In genomic region chr16:86934581-86935322, GRCh38 we compare ENCODE assay signal across 32 cellular contexts.
DNase-seq lines count a peak whose midpoint lies in the region; ATAC-seq and TF ChIP-seq lines count a peak whose summit lies in the region.
"Had no signal": no experiment of that assay in that cellular context is flagged by ENCODE, and none has a peak within 500 bp of the region (broad histone marks: within the 10 kb centered on the region; RNA-seq: fewer than 3 reads in every experiment).

No MANE protein-coding gene starts in this region.

- H3K36me3 ChIP-seq in liver (ENCODE audit: control insufficient read depth in 4 of 4, insufficient read depth in 3 of 4, low read depth in 1 of 4, low read length in 3 of 4) (no peaks in the 10 kb centered on the region), trophoblast cell (ENCODE audit: control insufficient read depth in 1 of 2, insufficient read depth in 2 of 2, low read length in 2 of 2) (no peaks in the 10 kb centered on the region), gastrocnemius medialis (no peaks in the 10 kb centered on the region)
- H3K36me3 ChIP-seq: adrenal gland, breast epithelium, gastroesophageal sphincter, HAP-1, prostate gland, tibial artery had no signal

- no peak for TF ChIP-seq POLR2A in gastrocnemius medialis (IDR thresholded peaks at IDR 0.05)

- H3K27me3 ChIP-seq in H9 (ENCODE audit: insufficient read depth, low read length) (no peaks in the 10 kb centered on the region), liver (ENCODE audit: control insufficient read depth in 4 of 4, insufficient read depth in 4 of 4, low read length in 3 of 4) (peaks cover 0 to 4% (median 1%) of the 10 kb centered on the region in 4 donors), trophoblast cell (ENCODE audit: insufficient read depth, low read length) (no peaks in the 10 kb centered on the region), gastrocnemius medialis (peaks cover 10 to 41% (median 36%) of the 10 kb centered on the region in 3 donors)
- H3K27me3 ChIP-seq: tibial artery had no signal

- intact Hi-C loops in gastrocnemius medialis (cut with DNase I; ENCODE audit: low total_unique reads): no loop called here

- no peak overlapping the region for H2BK15ac ChIP-seq in H9 (ENCODE audit: low read depth, low read length)

- H2AK5ac ChIP-seq in H9 (ENCODE audit: insufficient read length, low read length) (no peak overlapping the region), trophoblast cell (ENCODE audit: low read length) (no peak overlapping the region)

- no peaks in the 10 kb centered on the region for H3K23me2 ChIP-seq in H9 (ENCODE audit: insufficient read length, low read depth, low read length, poor library complexity, severe bottlenecking)

- TF ChIP-seq CTCF in H9 (conservative IDR thresholded peaks at IDR 0.05) (no peak), liver (IDR thresholded peaks at IDR 0.05; ENCODE audit: low read depth, low read length, missing input control) (no peak), gastrocnemius medialis (IDR thresholded peaks at IDR 0.05 in 4 of 5, conservative IDR thresholded peaks at IDR 0.05 in 1 of 5) (no peak)

- H3K4me1 ChIP-seq in H9 (ENCODE audit: insufficient read depth, low read length) (peaks cover 5% of the 10 kb centered on the region; the same call in 1 of the 2 replicates), liver (ENCODE audit: control insufficient read depth in 4 of 4, insufficient read depth in 4 of 4, low read length in 3 of 4) (peaks cover 0 to 3% (median 0%) of the 10 kb centered on the region in 4 donors), trophoblast cell (ENCODE audit: control insufficient read depth in 1 of 2, insufficient read depth in 2 of 2, low read length in 2 of 2) (peaks cover 5 to 14% of the 10 kb centered on the region in 2 experiments), gastrocnemius medialis (peaks cover 0 to 6% of the 10 kb centered on the region in 2 donors)
- H3K4me1 ChIP-seq: adrenal gland, HAP-1, prostate gland had no signal

- ATAC-seq in GM21723 (IDR thresholded peaks at IDR 0.05; ENCODE audit: unreplicated experiment) (no peak), gastrocnemius medialis (no peak)
- ATAC-seq: activated CD8-positive, alpha-beta memory T cell treated with anti-CD3 and anti-CD28 coated beads, Interleukin-2, amount 10 ng/mL, durations not matched to agents 7 days and 5 days; esophagus mucosa; gastroesophageal sphincter; K562; WTC11 had no signal

- H3K79me1 ChIP-seq in H9 (ENCODE audit: insufficient read depth, low read depth, low read length, poor library complexity, severe bottlenecking): no peaks in the 10 kb centered on the region
- peaks cover 5% of the 10 kb centered on the region for H3K79me1 ChIP-seq in trophoblast cell (ENCODE audit: low read length)

- H3K14ac ChIP-seq in H9 (ENCODE audit: insufficient read depth, low read length) (no peak overlapping the region; the same call in 1 of the 2 replicates), trophoblast cell (ENCODE audit: low read length) (peak overlapping the region; percentile 22)

- no peak overlapping the region for H3T11ph ChIP-seq in H9 (ENCODE audit: low read length)

- H3K4me2 ChIP-seq in H9 (ENCODE audit: insufficient read depth, insufficient read length, low read length) (no peak overlapping the region), trophoblast cell (ENCODE audit: low read length) (no peak overlapping the region)
- H3K4me2 ChIP-seq: PC-9 had no signal

- H4K8ac ChIP-seq in H9 (replicated peaks; ENCODE audit: insufficient read length, low read depth, low read length): no peak overlapping the region
- H4K8ac ChIP-seq in trophoblast cell (ENCODE audit: low read depth, low read length): no peak overlapping the region

- peaks cover 16% of the 10 kb centered on the region for H3K27me3 Mint-ChIP-seq in H9 (ENCODE audit: low read depth)

- no peak overlapping the region for H4K91ac ChIP-seq in H9 (ENCODE audit: insufficient read length, low read depth, low read length)
- no peak overlapping the region for H4K91ac ChIP-seq in trophoblast cell (ENCODE audit: low read depth, low read length)

- no peak overlapping the region for H2BK20ac ChIP-seq in H9 (ENCODE audit: low read depth, low read length, poor library complexity, severe bottlenecking)

- no peak overlapping the region for H3K4me3 Mint-ChIP-seq in H9
- H3K4me3 Mint-ChIP-seq: activated CD8-positive, alpha-beta memory T cell treated with anti-CD3 and anti-CD28 coated beads, Interleukin-2, amount 10 ng/mL, durations not matched to agents 7 days and 5 days; activated naive CD4-positive, alpha-beta T cell treated with anti-CD3 and anti-CD28 coated beads for 36 hours; WTC11 had no signal

- H2BK120ac ChIP-seq in H9 (ENCODE audit: low read depth, low read length, poor library complexity, severe bottlenecking) (no peak overlapping the region), trophoblast cell (ENCODE audit: insufficient read depth, low read length, poor library complexity) (no peak overlapping the region)

- DNase-seq in H9 (no peak), dermis blood vessel endothelial cell (peak; percentile 40), trophoblast cell (no peak), NCI-H187 (lab: John Stamatoyannopoulos, UW) (no peak), gastrocnemius medialis (no peak)
- DNase-seq: activated CD4-positive, alpha-beta T cell treated with anti-CD3 and anti-CD28 coated beads, Interleukin-2, amount 50 U/mL, for 1 hour; activated CD8-positive, alpha-beta memory T cell treated with anti-CD3 and anti-CD28 coated beads, Interleukin-2, amount 10 ng/mL, durations not matched to agents 7 days and 5 days; activated naive CD4-positive, alpha-beta T cell treated with anti-CD3 and anti-CD28 coated beads for 36 hours; DMS79 treated with DMSO at 0.1 percent for 48 hours; effector memory CD4-positive, alpha-beta T cell; GF-D8; hypothalamus; NCI-H1105; NCI-H2029; NCI-H526 treated with DMSO at 0.1 percent for 48 hours; PC-9; SHP77; stimulated activated CD8-positive, alpha-beta memory T cell treated with anti-CD3 and anti-CD28 coated beads, Interleukin-4, amount 100 ng/mL, for 48 hours; SW 1271; T-helper 9 cell; tibial artery had no signal

- H4K12ac ChIP-seq in trophoblast cell (ENCODE audit: low read depth, low read length): no peak overlapping the region

- in situ Hi-C loops in gastrocnemius medialis (cut with MboI; ENCODE audit: low sequenced_read_pairs in 4 of 4): no loop called here

- H3K18ac ChIP-seq in H9 (ENCODE audit: insufficient read length, low read depth, low read length) (peak overlapping the region; percentile 36), trophoblast cell (ENCODE audit: low read length) (no peak overlapping the region)

- H3K4me3 ChIP-seq in liver (ENCODE audit: low read depth in 1 of 3, low read length in 3 of 3) (no peak overlapping the region), trophoblast cell (ENCODE audit: low read depth, low read length) (no peak overlapping the region), gastrocnemius medialis (no peak overlapping the region)
- H3K4me3 ChIP-seq: adrenal gland, breast epithelium, gastroesophageal sphincter, HAP-1, K562, PC-9, prostate gland, tibial artery had no signal

- TF ChIP-seq RAD21 in liver (IDR thresholded peaks at IDR 0.05): no peak

- no peak overlapping the region for H2BK5ac ChIP-seq in H9 (ENCODE audit: insufficient read length, low read length)
- H2BK5ac ChIP-seq in trophoblast cell (ENCODE audit: low read depth, low read length, poor library complexity): no peak overlapping the region

- H2BK12ac ChIP-seq in H9 (ENCODE audit: insufficient read length, low read depth, low read length): no peak overlapping the region
- H2BK12ac ChIP-seq in trophoblast cell (ENCODE audit: low read length): no peak overlapping the region

- H3K23ac ChIP-seq in H9 (ENCODE audit: insufficient read length, low read depth, low read length) (no peak overlapping the region), trophoblast cell (ENCODE audit: low read length) (no peak overlapping the region)

- H3K4ac ChIP-seq in H9 (ENCODE audit: low read depth, low read length): no peak overlapping the region
- no peak overlapping the region for H3K4ac ChIP-seq in trophoblast cell (ENCODE audit: low read depth, low read length)

- H2AFZ ChIP-seq in H9 (ENCODE audit: low read length) (no peak overlapping the region), trophoblast cell (ENCODE audit: insufficient read depth, low read length, poor library complexity) (no peak overlapping the region)
- H2AFZ ChIP-seq: PC-9 had no signal

- no peaks in the 10 kb centered on the region for H3K36me3 Mint-ChIP-seq in H9 (ENCODE audit: insufficient read depth in 1 of 3, low read depth in 3 of 3)
- H3K36me3 Mint-ChIP-seq: CD14-positive monocyte, WTC11 had no signal

- H3K4me1 Mint-ChIP-seq in H9: peaks cover 4 to 12% of the 10 kb centered on the region in 2 experiments
- H3K4me1 Mint-ChIP-seq: activated CD8-positive, alpha-beta memory T cell treated with anti-CD3 and anti-CD28 coated beads, Interleukin-2, amount 10 ng/mL, durations not matched to agents 7 days and 5 days; CD14-positive monocyte; WTC11 had no signal

- peaks cover 3 to 5% of the 10 kb centered on the region in 2 experiments; a peak in 3 of 5 replicates for H3K9me3 Mint-ChIP-seq in H9

- no peak overlapping the region for H3K27ac ChIP-seq in H9 (ENCODE audit: insufficient read length, low read depth, low read length)
- no peak overlapping the region for H3K27ac ChIP-seq in liver (ENCODE audit: low read depth in 1 of 2, low read length in 2 of 2)
- H3K27ac ChIP-seq in trophoblast cell (ENCODE audit: low read depth, low read length): no peak overlapping the region
- no peak overlapping the region for H3K27ac ChIP-seq in gastrocnemius medialis
- H3K27ac ChIP-seq: adrenal gland, breast epithelium, gastroesophageal sphincter, PC-9, prostate gland, tibial artery had no signal

- H3K9ac ChIP-seq in H9 (ENCODE audit: extremely low read depth, insufficient read length, low read length): no peak overlapping the region
- no peak overlapping the region for H3K9ac ChIP-seq in liver (ENCODE audit: low read depth in 1 of 2, low read length in 2 of 2)
- H3K9ac ChIP-seq in trophoblast cell (ENCODE audit: low read length): no peak overlapping the region

- no peaks in the 10 kb centered on the region for H3K9me3 ChIP-seq in H9 (ENCODE audit: control insufficient read depth, low read depth, low read length)
- peaks cover 0 to 4% (median 0%) of the 10 kb centered on the region in 4 donors for H3K9me3 ChIP-seq in liver (ENCODE audit: control insufficient read depth in 4 of 4, low read length in 3 of 4)
- peaks cover 12% of the 10 kb centered on the region for H3K9me3 ChIP-seq in trophoblast cell (ENCODE audit: insufficient read depth, low read depth, low read length)
- peaks cover 0 to under 1% (median 0%) of the 10 kb centered on the region in 3 donors for H3K9me3 ChIP-seq in gastrocnemius medialis
- H3K9me3 ChIP-seq: adrenal gland, HAP-1, prostate gland, tibial artery had no signal

- no peak overlapping the region for H3K56ac ChIP-seq in H9 (ENCODE audit: insufficient read length, low read depth, low read length)

- H3K27ac Mint-ChIP-seq in H9: no peak overlapping the region
- H3K27ac Mint-ChIP-seq: activated naive CD4-positive, alpha-beta T cell treated with anti-CD3 and anti-CD28 coated beads for 36 hours; CD14-positive monocyte; WTC11 had no signal

- H3K79me2 ChIP-seq in H9 (ENCODE audit: insufficient read depth, low read length) (no peaks in the 10 kb centered on the region), trophoblast cell (ENCODE audit: control insufficient read depth, insufficient read depth, low read length, poor library complexity) (no peaks in the 10 kb centered on the region)

- H4K20me1 ChIP-seq in H9 (ENCODE audit: control insufficient read depth, insufficient read depth, insufficient read length): peaks cover 4% of the 10 kb centered on the region

- no CpG with 5 or more reads among the region's 26 CpGs for WGBS in H9 (ENCODE audit: extremely low coverage, insufficient read length, low lambda C conversion rate)
- WGBS in liver: 56% methylated on average over 26 of the region's 26 CpGs
- no CpG with 5 or more reads among the region's 26 CpGs for WGBS in trophoblast cell (ENCODE audit: extremely low coverage, insufficient coverage, insufficient read length)

- no peak overlapping the region for H4K5ac ChIP-seq in H9 (ENCODE audit: insufficient read length, low read depth, low read length)
